Comparison of ENCODE assay signal across 9 cellular contexts in the genomic region with DNA sequence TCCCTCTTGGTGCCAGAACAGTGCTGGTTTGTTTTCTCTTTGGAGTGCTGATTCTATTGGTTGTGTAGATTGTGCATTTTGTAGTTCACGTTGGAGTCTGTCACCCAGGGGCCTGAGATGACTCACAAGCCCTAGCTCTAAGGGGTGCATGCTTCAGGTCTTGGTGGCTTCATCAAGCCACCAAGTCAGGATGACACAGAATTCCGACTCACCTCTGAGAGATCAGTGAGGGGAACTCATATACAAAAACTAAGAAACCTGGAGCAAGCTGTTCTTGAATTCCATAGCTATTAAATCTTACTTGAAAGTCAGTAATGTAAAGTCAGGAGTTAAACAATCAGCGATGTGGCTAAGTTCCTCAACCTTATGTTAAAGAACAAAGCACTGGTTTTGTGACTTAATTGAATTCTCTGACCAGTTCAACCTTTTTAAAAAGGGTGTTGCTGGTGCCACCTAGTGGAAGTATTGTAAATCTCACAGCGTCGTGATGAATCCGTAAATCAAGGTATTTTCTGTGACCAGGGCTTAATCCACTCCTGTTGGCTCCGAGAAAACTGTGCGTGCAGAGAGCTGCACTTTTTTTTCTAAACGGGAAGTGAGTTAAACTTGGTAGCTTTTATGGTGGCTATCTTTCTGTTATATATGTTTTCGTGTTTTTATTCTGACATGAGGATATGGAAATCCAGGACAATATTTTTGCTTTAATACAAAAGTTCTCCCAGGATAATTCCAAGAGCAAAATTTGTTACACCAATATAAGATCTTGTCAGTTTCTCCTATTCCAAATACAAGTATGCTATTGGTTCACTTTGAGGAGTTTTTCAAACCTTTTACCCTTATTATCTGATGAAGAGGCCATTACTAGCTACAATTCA. TPM values are rescaled to one million over a fixed set of nuclear protein-coding genes. Genes with fewer than 3 reads are reported as not detected.
A peak's percentile ranks its signal among the peaks of the same experiment; 100 is the strongest.
DNase-seq lines count a peak whose midpoint lies in the region; ATAC-seq and TF ChIP-seq lines count a peak whose summit lies in the region.
"Had no signal": no experiment of that assay in that cellular context is flagged by ENCODE, and none has a peak within 500 bp of the region (broad histone marks: within the 10 kb centered on the region; RNA-seq: fewer than 3 reads in every experiment).

No MANE protein-coding gene starts in this region.

- TF ChIP-seq CTCF in AG04449 (IDR thresholded peaks at IDR 0.05; ENCODE audit: insufficient read depth, low read length, missing control alignments) (peak; percentile 52), GM12873 (IDR thresholded peaks at IDR 0.05; ENCODE audit: insufficient read depth, low read depth, low read length, missing control alignments) (peak; percentile 75), colonic mucosa (IDR thresholded peaks at IDR 0.05) (peak; percentile 87), right lobe of liver (IDR thresholded peaks at IDR 0.05) (peak; percentile 78 to 91 (median 84))

- DNase-seq in AG04449 (ENCODE audit: low read depth, low spot score) (no peak), NAMALWA (ENCODE audit: low spot score) (peak; percentile 89), colonic mucosa (peak; percentile 63), right lobe of liver (peak in 1 of 3 donors; percentile 49)
- DNase-seq in stimulated activated naive CD8-positive, alpha-beta T cell treated with anti-CD3 and anti-CD28 coated beads, Interleukin-15, amount 100 ng/mL, for 72 hours = peak; percentile 52 to 58

- CTCF ChIA-PET in AG04449 (lab: Yijun Ruan, JAX) = interaction anchor here (0.6 to 7.9 kb wide), 73 partner anchors 9 to 299 kb away, joined by 3 to 102 read pairs (median 5); a partner anchor contains a TSS

- 8% methylated on average over 9 of the region's 10 CpGs for WGBS in right lobe of liver (ENCODE audit: insufficient coverage, low coverage, low lambda C conversion rate, missing lambda C conversion rate)

- H3K9ac ChIP-seq in colonic mucosa (ENCODE audit: low read depth in 2 of 2, low read length in 2 of 2) = no peak overlapping the region

- POLR2A ChIA-PET in AG04449 (lab: Yijun Ruan, JAX) = no interaction called here

- intact Hi-C loops in colonic mucosa (cut with DNase I) = loop anchor here (5.0 kb wide), 3 partner anchors 109 to 209 kb away; no protein-coding TSS in a partner anchor
- intact Hi-C loops in right lobe of liver (cut with DNase I) = no loop called here

- no peaks in the 10 kb centered on the region for H3K9me3 ChIP-seq in colonic mucosa
- H3K9me3 ChIP-seq in right lobe of liver = no peaks in the 10 kb centered on the region

- H3K36me3 ChIP-seq in colonic mucosa (no peaks in the 10 kb centered on the region), right lobe of liver (no peaks in the 10 kb centered on the region)

- H3K27me3 ChIP-seq in colonic mucosa (no peaks in the 10 kb centered on the region), right lobe of liver (no peaks in the 10 kb centered on the region)

- peaks cover 9% of the 10 kb centered on the region for H3K4me1 Mint-ChIP-seq in stimulated activated naive CD8-positive, alpha-beta T cell treated with anti-CD3 and anti-CD28 coated beads, Interleukin-15, amount 100 ng/mL, for 72 hours

- peaks cover 15% of the 10 kb centered on the region for H3K27me3 Mint-ChIP-seq in stimulated activated naive CD8-positive, alpha-beta T cell treated with anti-CD3 and anti-CD28 coated beads, Interleukin-15, amount 100 ng/mL, for 72 hours

- TF ChIP-seq POLR2A in right lobe of liver (IDR thresholded peaks at IDR 0.05) = no peak

- H3K27ac ChIP-seq in colonic mucosa (no peak overlapping the region), right lobe of liver (no peak overlapping the region)

- H3K4me3 ChIP-seq in AG04449 (ENCODE audit: low read depth, low read length) = no peak overlapping the region
- no peak overlapping the region for H3K4me3 ChIP-seq in colonic mucosa
- no peak overlapping the region for H3K4me3 ChIP-seq in right lobe of liver

- no peak overlapping the region for H3K4me3 Mint-ChIP-seq in stimulated activated naive CD8-positive, alpha-beta T cell treated with anti-CD3 and anti-CD28 coated beads, Interleukin-15, amount 100 ng/mL, for 72 hours
- H3K4me3 Mint-ChIP-seq: IgD-negative memory B cell had no signal

- peak overlapping the region; percentile 37 to 88 for H3K27ac Mint-ChIP-seq in stimulated activated naive CD8-positive, alpha-beta T cell treated with anti-CD3 and anti-CD28 coated beads, Interleukin-15, amount 100 ng/mL, for 72 hours

- ATAC-seq in HG02623 (IDR thresholded peaks at IDR 0.05; ENCODE audit: unreplicated experiment) = peak; percentile 78
- peak; percentile 97 for ATAC-seq in SK-N-SH treated with all-trans-retinoic acid at 6 μM for 48 hours
- ATAC-seq in right lobe of liver = peak; percentile 87 to 98 (median 95)
- peak; percentile 89 for ATAC-seq in stimulated activated naive CD8-positive, alpha-beta T cell treated with anti-CD3 and anti-CD28 coated beads, Interleukin-15, amount 100 ng/mL, for 72 hours

- H3K4me1 ChIP-seq in colonic mucosa (no peaks in the 10 kb centered on the region), right lobe of liver (no peaks in the 10 kb centered on the region)

- H3K9me3 Mint-ChIP-seq in stimulated activated naive CD8-positive, alpha-beta T cell treated with anti-CD3 and anti-CD28 coated beads, Interleukin-15, amount 100 ng/mL, for 72 hours = no peaks in the 10 kb centered on the region

TF ChIP-seq in SK-N-SH treated with all-trans-retinoic acid at 6 μM for 48 hours, 23 proteins besides CTCF, POLR2A, EP300 and RAD21 (continues in another document):
- TF ChIP-seq, protein P1, sequence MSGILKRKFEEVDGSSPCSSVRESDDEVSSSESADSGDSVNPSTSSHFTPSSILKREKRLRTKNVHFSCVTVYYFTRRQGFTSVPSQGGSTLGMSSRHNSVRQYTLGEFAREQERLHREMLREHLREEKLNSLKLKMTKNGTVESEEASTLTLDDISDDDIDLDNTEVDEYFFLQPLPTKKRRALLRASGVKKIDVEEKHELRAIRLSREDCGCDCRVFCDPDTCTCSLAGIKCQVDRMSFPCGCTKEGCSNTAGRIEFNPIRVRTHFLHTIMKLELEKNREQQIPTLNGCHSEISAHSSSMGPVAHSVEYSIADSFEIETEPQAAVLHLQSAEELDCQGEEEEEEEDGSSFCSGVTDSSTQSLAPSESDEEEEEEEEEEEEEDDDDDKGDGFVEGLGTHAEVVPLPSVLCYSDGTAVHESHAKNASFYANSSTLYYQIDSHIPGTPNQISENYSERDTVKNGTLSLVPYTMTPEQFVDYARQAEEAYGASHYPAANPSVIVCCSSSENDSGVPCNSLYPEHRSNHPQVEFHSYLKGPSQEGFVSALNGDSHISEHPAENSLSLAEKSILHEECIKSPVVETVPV (CRISPR knock-in tag; IDR thresholded peaks at IDR 0.05) = no peak
- no peak for TF ChIP-seq ARNTL (CRISPR knock-in tag; IDR thresholded peaks at IDR 0.05; ENCODE audit: borderline replicate concordance, low read depth)
- TF ChIP-seq, protein P2, sequence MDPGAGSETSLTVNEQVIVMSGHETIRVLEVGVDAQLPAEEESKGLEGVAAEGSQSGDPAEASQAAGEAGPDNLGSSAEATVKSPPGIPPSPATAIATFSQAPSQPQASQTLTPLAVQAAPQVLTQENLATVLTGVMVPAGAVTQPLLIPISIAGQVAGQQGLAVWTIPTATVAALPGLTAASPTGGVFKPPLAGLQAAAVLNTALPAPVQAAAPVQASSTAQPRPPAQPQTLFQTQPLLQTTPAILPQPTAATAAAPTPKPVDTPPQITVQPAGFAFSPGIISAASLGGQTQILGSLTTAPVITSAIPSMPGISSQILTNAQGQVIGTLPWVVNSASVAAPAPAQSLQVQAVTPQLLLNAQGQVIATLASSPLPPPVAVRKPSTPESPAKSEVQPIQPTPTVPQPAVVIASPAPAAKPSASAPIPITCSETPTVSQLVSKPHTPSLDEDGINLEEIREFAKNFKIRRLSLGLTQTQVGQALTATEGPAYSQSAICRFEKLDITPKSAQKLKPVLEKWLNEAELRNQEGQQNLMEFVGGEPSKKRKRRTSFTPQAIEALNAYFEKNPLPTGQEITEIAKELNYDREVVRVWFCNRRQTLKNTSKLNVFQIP (CRISPR knock-in tag; IDR thresholded peaks at IDR 0.05; ENCODE audit: borderline replicate concordance, low read depth) = no peak
- no peak for TF ChIP-seq CSDC2 (CRISPR knock-in tag; IDR thresholded peaks at IDR 0.05)
- TF ChIP-seq SNAI2 (CRISPR knock-in tag; IDR thresholded peaks at IDR 0.05) = no peak
- no peak for TF ChIP-seq ZNF8 (CRISPR knock-in tag; IDR thresholded peaks at IDR 0.05)
- TF ChIP-seq OSR1 (CRISPR knock-in tag; IDR thresholded peaks at IDR 0.05) = no peak
- TF ChIP-seq ISL1 (CRISPR knock-in tag; IDR thresholded peaks at IDR 0.05) = no peak
- no peak for TF ChIP-seq ZC3H10 (CRISPR knock-in tag; IDR thresholded peaks at IDR 0.05)
- no peak for TF ChIP-seq ZNF565 (CRISPR knock-in tag; conservative IDR thresholded peaks at IDR 0.05; ENCODE audit: low read depth)
- TF ChIP-seq, protein P3, sequence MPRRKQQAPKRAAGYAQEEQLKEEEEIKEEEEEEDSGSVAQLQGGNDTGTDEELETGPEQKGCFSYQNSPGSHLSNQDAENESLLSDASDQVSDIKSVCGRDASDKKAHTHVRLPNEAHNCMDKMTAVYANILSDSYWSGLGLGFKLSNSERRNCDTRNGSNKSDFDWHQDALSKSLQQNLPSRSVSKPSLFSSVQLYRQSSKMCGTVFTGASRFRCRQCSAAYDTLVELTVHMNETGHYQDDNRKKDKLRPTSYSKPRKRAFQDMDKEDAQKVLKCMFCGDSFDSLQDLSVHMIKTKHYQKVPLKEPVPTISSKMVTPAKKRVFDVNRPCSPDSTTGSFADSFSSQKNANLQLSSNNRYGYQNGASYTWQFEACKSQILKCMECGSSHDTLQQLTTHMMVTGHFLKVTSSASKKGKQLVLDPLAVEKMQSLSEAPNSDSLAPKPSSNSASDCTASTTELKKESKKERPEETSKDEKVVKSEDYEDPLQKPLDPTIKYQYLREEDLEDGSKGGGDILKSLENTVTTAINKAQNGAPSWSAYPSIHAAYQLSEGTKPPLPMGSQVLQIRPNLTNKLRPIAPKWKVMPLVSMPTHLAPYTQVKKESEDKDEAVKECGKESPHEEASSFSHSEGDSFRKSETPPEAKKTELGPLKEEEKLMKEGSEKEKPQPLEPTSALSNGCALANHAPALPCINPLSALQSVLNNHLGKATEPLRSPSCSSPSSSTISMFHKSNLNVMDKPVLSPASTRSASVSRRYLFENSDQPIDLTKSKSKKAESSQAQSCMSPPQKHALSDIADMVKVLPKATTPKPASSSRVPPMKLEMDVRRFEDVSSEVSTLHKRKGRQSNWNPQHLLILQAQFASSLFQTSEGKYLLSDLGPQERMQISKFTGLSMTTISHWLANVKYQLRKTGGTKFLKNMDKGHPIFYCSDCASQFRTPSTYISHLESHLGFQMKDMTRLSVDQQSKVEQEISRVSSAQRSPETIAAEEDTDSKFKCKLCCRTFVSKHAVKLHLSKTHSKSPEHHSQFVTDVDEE (CRISPR knock-in tag; IDR thresholded peaks at IDR 0.05) = no peak
- TF ChIP-seq ZFP3 (CRISPR knock-in tag; IDR thresholded peaks at IDR 0.05) = no peak
- TF ChIP-seq ZNF70 (CRISPR knock-in tag; IDR thresholded peaks at IDR 0.05) = no peak

RNA-seq across cellular contexts. Expression of a gene that starts 14.6 kb away (rescaled TPM):
- total RNA-seq in colonic mucosa (not detected), right lobe of liver (not detected)
